In genomic region chr4:74006009-74006476, GRCh38 we compare ENCODE assay signal across 1 cellular context.
TF ChIP-seq lines count a peak whose summit lies in the region.

No MANE protein-coding gene starts in this region.

TF ChIP-seq in A549, 52 proteins besides CTCF, POLR2A, EP300 and RAD21:
- peak; percentile 16 to 61; a peak in 3 of 4 replicates for TF ChIP-seq CEBPB (IDR thresholded peaks at IDR 0.05)
- peak; percentile 52 for TF ChIP-seq MAFK (IDR thresholded peaks at IDR 0.05; ENCODE audit: partially characterized antibody)
- no peak for TF ChIP-seq KDM5A (IDR thresholded peaks at IDR 0.05)
